In the genomic region with DNA sequence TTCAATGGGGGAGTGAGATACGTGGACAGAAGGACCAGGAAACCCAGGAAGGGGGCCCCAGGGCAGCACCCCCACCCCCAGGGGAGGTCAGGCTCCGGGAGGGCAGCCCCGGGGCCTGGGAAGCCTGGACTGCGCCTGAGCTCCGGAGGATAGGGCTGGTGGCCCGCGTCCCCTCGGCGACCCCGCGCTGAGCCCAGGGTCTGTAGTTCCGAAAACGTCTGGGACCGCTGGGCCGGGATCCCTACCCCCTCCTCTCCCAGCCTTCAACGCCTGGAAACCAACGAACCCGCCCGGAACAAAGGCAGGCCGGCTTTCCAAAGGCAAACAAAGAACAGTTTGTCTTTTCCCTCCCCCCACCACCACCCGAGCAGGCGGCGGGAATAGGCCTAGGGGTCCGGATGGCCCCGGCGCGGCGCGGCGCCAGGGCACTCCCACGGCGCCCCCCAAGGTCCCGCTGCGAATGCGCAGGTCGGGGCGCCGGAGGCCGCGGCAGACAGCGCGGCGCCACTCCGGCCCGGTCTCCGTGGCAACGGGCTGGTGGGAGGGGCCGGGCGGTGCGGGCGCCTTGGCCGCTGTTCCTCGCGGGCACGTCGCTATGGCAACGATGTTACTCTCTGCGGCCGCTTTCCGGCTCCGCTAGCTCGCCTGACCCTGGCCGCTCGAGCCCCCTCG, we compare ENCODE assay signal across 8 cellular contexts. TPM values are rescaled to one million over a fixed set of nuclear protein-coding genes. Genes with fewer than 3 reads are reported as not detected.
A peak's percentile ranks its signal among the peaks of the same experiment; 100 is the strongest.
DNase-seq lines count a peak whose midpoint lies in the region; ATAC-seq and TF ChIP-seq lines count a peak whose summit lies in the region.

No MANE protein-coding gene starts in this region.

- H3K27ac Mint-ChIP-seq in activated naive CD4-positive, alpha-beta T cell treated with anti-CD3 and anti-CD28 coated beads, Interleukin-2, amount 50 U/mL, for 72 hours: peak overlapping the region in 1 of 2 donors; percentile 74

- TF ChIP-seq CTCF in NB4 (IDR thresholded peaks at IDR 0.05; ENCODE audit: low read depth, low read length): no peak
- no peak for TF ChIP-seq CTCF in osteoblast (IDR thresholded peaks at IDR 0.05; ENCODE audit: extremely low read depth, low read depth, low read length)

- peak overlapping the region; percentile 86 for H2AFZ ChIP-seq in osteoblast (ENCODE audit: low read length)

- H3K9me3 ChIP-seq in osteoblast (ENCODE audit: low read depth, low read length): no peaks in the 10 kb centered on the region

- TF ChIP-seq POLR2A in NB4 (IDR thresholded peaks at IDR 0.05; ENCODE audit: extremely low read depth, insufficient read length): no peak

- H3K27ac ChIP-seq in osteoblast (ENCODE audit: low read depth, low read length): peak overlapping the region; percentile 83
- H3K27ac ChIP-seq in temporal lobe (ENCODE audit: low read depth, low read length): peak overlapping the region; percentile 94

- peak overlapping the region; percentile 85 for H3K4me2 ChIP-seq in osteoblast (ENCODE audit: insufficient read depth, low read length)

- no peaks in the 10 kb centered on the region for H3K36me3 ChIP-seq in osteoblast (ENCODE audit: insufficient read depth, low read length)

- peak overlapping the region; percentile 43 for H3K4me3 ChIP-seq in NB4 (ENCODE audit: low read depth, low read length)
- peak overlapping the region; percentile 75 for H3K4me3 ChIP-seq in osteoblast (ENCODE audit: insufficient read depth, low read length)

- H4K20me1 ChIP-seq in osteoblast (ENCODE audit: insufficient read depth, low read length): no peaks in the 10 kb centered on the region

- H3K36me3 Mint-ChIP-seq in activated naive CD4-positive, alpha-beta T cell treated with anti-CD3 and anti-CD28 coated beads, Interleukin-2, amount 50 U/mL, for 72 hours: no peaks in the 10 kb centered on the region

- no peaks in the 10 kb centered on the region for H3K9me3 Mint-ChIP-seq in activated naive CD4-positive, alpha-beta T cell treated with anti-CD3 and anti-CD28 coated beads, Interleukin-2, amount 50 U/mL, for 72 hours

- H3K27me3 ChIP-seq in osteoblast (ENCODE audit: insufficient read depth, low read length): no peaks in the 10 kb centered on the region

- H3K4me1 ChIP-seq in osteoblast (ENCODE audit: insufficient read depth, low read length): peaks cover 13% of the 10 kb centered on the region

- H3K79me2 ChIP-seq in osteoblast (ENCODE audit: insufficient read depth, low read length): no peaks in the 10 kb centered on the region

- ATAC-seq in GM21390 (IDR thresholded peaks at IDR 0.05; ENCODE audit: unreplicated experiment): peak; percentile 83
- ATAC-seq in SK-N-SH treated with all-trans-retinoic acid at 6 μM for 48 hours: peak; percentile 93
- ATAC-seq in activated naive CD4-positive, alpha-beta T cell treated with anti-CD3 and anti-CD28 coated beads, Interleukin-2, amount 50 U/mL, for 72 hours: peak; percentile 97

- peak; percentile 96 for DNase-seq in Ammon's horn (ENCODE audit: low spot score)
- DNase-seq in NB4 (ENCODE audit: low read depth): peak; percentile 85
- DNase-seq in activated naive CD4-positive, alpha-beta T cell treated with anti-CD3 and anti-CD28 coated beads, Interleukin-2, amount 50 U/mL, for 72 hours (ENCODE audit: low spot score in 2 of 2): peak; percentile 72 to 83
- peak; percentile 83 for DNase-seq in glomerular visceral epithelial cell (ENCODE audit: extremely low spot score)
- DNase-seq in osteoblast (ENCODE audit: insufficient read length, low spot score, missing footprints): peak; percentile 100

TF ChIP-seq in SK-N-SH treated with all-trans-retinoic acid at 6 μM for 48 hours, 23 proteins besides CTCF, POLR2A, EP300 and RAD21 (continues in another document):
- TF ChIP-seq ARNTL (CRISPR knock-in tag; IDR thresholded peaks at IDR 0.05; ENCODE audit: borderline replicate concordance, low read depth): no peak
- no peak for TF ChIP-seq PPARA (CRISPR knock-in tag; IDR thresholded peaks at IDR 0.05; ENCODE audit: borderline replicate concordance)
- peak; percentile 40; the same call in 1 of the 2 replicates for TF ChIP-seq GLIS3 (CRISPR knock-in tag; IDR thresholded peaks at IDR 0.05)
- TF ChIP-seq, protein P1, sequence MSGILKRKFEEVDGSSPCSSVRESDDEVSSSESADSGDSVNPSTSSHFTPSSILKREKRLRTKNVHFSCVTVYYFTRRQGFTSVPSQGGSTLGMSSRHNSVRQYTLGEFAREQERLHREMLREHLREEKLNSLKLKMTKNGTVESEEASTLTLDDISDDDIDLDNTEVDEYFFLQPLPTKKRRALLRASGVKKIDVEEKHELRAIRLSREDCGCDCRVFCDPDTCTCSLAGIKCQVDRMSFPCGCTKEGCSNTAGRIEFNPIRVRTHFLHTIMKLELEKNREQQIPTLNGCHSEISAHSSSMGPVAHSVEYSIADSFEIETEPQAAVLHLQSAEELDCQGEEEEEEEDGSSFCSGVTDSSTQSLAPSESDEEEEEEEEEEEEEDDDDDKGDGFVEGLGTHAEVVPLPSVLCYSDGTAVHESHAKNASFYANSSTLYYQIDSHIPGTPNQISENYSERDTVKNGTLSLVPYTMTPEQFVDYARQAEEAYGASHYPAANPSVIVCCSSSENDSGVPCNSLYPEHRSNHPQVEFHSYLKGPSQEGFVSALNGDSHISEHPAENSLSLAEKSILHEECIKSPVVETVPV (CRISPR knock-in tag; IDR thresholded peaks at IDR 0.05): no peak
- TF ChIP-seq BACH2 (CRISPR knock-in tag; IDR thresholded peaks at IDR 0.05; ENCODE audit: borderline replicate concordance): no peak
- no peak for TF ChIP-seq RARB (CRISPR knock-in tag; IDR thresholded peaks at IDR 0.05)
- TF ChIP-seq, protein P2, sequence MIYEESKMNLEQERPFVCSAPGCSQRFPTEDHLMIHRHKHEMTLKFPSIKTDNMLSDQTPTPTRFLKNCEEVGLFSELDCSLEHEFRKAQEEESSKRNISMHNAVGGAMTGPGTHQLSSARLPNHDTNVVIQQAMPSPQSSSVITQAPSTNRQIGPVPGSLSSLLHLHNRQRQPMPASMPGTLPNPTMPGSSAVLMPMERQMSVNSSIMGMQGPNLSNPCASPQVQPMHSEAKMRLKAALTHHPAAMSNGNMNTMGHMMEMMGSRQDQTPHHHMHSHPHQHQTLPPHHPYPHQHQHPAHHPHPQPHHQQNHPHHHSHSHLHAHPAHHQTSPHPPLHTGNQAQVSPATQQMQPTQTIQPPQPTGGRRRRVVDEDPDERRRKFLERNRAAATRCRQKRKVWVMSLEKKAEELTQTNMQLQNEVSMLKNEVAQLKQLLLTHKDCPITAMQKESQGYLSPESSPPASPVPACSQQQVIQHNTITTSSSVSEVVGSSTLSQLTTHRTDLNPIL (CRISPR knock-in tag; IDR thresholded peaks at IDR 0.05; ENCODE audit: low read depth): no peak
- TF ChIP-seq TOX (CRISPR knock-in tag; IDR thresholded peaks at IDR 0.05; ENCODE audit: borderline replicate concordance): no peak
- TF ChIP-seq ZNF70 (CRISPR knock-in tag; IDR thresholded peaks at IDR 0.05): peak; percentile 22; the same call in 1 of the 2 replicates
- TF ChIP-seq, protein P3, sequence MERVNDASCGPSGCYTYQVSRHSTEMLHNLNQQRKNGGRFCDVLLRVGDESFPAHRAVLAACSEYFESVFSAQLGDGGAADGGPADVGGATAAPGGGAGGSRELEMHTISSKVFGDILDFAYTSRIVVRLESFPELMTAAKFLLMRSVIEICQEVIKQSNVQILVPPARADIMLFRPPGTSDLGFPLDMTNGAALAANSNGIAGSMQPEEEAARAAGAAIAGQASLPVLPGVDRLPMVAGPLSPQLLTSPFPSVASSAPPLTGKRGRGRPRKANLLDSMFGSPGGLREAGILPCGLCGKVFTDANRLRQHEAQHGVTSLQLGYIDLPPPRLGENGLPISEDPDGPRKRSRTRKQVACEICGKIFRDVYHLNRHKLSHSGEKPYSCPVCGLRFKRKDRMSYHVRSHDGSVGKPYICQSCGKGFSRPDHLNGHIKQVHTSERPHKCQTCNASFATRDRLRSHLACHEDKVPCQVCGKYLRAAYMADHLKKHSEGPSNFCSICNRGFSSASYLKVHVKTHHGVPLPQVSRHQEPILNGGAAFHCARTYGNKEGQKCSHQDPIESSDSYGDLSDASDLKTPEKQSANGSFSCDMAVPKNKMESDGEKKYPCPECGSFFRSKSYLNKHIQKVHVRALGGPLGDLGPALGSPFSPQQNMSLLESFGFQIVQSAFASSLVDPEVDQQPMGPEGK (CRISPR knock-in tag; IDR thresholded peaks at IDR 0.05; ENCODE audit: borderline replicate concordance): peak; percentile 65; the same call in 1 of the 2 replicates
- no peak for TF ChIP-seq ZNF8 (CRISPR knock-in tag; IDR thresholded peaks at IDR 0.05)
- TF ChIP-seq OSR1 (CRISPR knock-in tag; IDR thresholded peaks at IDR 0.05): no peak
- peak; percentile 86; the same call in 1 of the 2 replicates for TF ChIP-seq SNAI2 (CRISPR knock-in tag; IDR thresholded peaks at IDR 0.05)
- 0 out of 2 replicates have a peak, but pooled peaks have one; percentile 9 for TF ChIP-seq ZC3H10 (CRISPR knock-in tag; IDR thresholded peaks at IDR 0.05)
- peak; percentile 60; the same call in 1 of the 2 replicates for TF ChIP-seq CSDC2 (CRISPR knock-in tag; IDR thresholded peaks at IDR 0.05)
- TF ChIP-seq, protein P4, sequence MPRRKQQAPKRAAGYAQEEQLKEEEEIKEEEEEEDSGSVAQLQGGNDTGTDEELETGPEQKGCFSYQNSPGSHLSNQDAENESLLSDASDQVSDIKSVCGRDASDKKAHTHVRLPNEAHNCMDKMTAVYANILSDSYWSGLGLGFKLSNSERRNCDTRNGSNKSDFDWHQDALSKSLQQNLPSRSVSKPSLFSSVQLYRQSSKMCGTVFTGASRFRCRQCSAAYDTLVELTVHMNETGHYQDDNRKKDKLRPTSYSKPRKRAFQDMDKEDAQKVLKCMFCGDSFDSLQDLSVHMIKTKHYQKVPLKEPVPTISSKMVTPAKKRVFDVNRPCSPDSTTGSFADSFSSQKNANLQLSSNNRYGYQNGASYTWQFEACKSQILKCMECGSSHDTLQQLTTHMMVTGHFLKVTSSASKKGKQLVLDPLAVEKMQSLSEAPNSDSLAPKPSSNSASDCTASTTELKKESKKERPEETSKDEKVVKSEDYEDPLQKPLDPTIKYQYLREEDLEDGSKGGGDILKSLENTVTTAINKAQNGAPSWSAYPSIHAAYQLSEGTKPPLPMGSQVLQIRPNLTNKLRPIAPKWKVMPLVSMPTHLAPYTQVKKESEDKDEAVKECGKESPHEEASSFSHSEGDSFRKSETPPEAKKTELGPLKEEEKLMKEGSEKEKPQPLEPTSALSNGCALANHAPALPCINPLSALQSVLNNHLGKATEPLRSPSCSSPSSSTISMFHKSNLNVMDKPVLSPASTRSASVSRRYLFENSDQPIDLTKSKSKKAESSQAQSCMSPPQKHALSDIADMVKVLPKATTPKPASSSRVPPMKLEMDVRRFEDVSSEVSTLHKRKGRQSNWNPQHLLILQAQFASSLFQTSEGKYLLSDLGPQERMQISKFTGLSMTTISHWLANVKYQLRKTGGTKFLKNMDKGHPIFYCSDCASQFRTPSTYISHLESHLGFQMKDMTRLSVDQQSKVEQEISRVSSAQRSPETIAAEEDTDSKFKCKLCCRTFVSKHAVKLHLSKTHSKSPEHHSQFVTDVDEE (CRISPR knock-in tag; IDR thresholded peaks at IDR 0.05): peak; percentile 83; the same call in 1 of the 2 replicates

RNA-seq across cellular contexts. Expression of a gene that starts 58.5 kb away (rescaled TPM):
- total RNA-seq in activated naive CD4-positive, alpha-beta T cell treated with anti-CD3 and anti-CD28 coated beads, Interleukin-2, amount 50 U/mL, for 72 hours: not detected
- total RNA-seq in osteoblast: not detected in 2 replicates
- not detected for total RNA-seq in temporal lobe

Comparison
In these comparisons a context has a peak if more than half of its experiments do, and no peak if none do; other contexts are left out.
1. Peak in every context shown above with its lines: DNase-seq, ATAC-seq, H3K4me3 ChIP-seq and H3K27ac ChIP-seq.